In the genomic region with DNA sequence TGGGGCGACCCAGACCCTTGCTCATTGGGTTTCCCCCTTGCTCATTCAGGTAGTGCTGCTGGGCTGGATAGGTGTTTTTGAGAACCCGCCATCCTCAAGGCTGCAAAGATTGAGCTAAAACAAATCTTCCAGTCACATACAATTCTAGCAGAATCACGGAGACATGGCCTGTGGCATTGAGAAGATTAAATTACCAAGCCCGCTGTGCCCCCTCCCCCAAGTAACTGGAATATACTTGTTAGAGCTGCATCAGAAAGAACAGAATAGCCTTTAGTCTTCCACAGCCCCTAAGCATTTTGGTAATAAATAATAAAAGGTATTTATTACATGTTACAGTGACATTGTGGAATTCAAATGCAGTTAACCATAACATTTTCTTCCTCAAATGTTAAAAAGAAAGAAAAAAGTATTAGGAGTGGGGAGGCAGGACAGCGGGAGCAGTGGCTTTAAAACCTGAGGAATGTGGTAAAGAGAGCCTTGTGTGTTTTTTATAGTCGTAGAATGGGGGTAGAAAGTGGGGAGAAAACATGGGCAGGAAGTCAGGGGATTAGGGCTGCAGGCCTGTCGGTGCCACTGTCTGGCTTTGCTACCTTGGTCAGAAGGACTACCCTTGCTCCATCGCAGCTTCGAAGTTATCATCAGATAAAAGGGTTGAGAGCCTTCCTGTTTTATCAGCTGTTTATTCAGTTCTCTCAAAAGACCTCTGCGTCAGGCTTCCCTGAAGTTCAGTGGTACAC, we compare ENCODE assay signal across 22 cellular contexts.
DNase-seq lines count a peak whose midpoint lies in the region; ATAC-seq and TF ChIP-seq lines count a peak whose summit lies in the region.
"Had no signal": no experiment of that assay in that cellular context is flagged by ENCODE, and none has a peak within 500 bp of the region (broad histone marks: within the 10 kb centered on the region; RNA-seq: fewer than 3 reads in every experiment).

No MANE protein-coding gene starts in this region.

- peaks cover 6% of the 10 kb centered on the region for H3K36me3 Mint-ChIP-seq in endothelial cell (ENCODE audit: low read depth, unreplicated experiment)
- no peaks in the 10 kb centered on the region for H3K36me3 Mint-ChIP-seq in activated naive CD4-positive, alpha-beta T cell treated with anti-CD3 and anti-CD28 coated beads, Interleukin-2, amount 10 ng/mL, durations not matched to agents 7 days and 5 days
- H3K36me3 Mint-ChIP-seq: activated naive CD8-positive, alpha-beta T cell treated with anti-CD3 and anti-CD28 coated beads, Interleukin-2, amount 10 ng/mL, durations not matched to agents 7 days and 5 days; stimulated activated effector memory CD8-positive, alpha-beta T cell treated with anti-CD3 and anti-CD28 coated beads, Interleukin-12 subunit alpha, Interleukin-12 subunit beta, amount 100 ng/mL, for 72 hours had no signal

- intact Hi-C loops in head of caudate nucleus (cut with DNase I) (no loop called here), left cardiac atrium (cut with DNase I) (no loop called here)

- no peaks in the 10 kb centered on the region for H3K9me3 Mint-ChIP-seq in endothelial cell (ENCODE audit: unreplicated experiment)
- peaks cover 2% of the 10 kb centered on the region for H3K9me3 Mint-ChIP-seq in activated naive CD4-positive, alpha-beta T cell treated with anti-CD3 and anti-CD28 coated beads, Interleukin-2, amount 10 ng/mL, durations not matched to agents 7 days and 5 days
- H3K9me3 Mint-ChIP-seq: activated CD8-positive, alpha-beta T cell treated with anti-CD3 and anti-CD28 coated beads for 36 hours; activated naive CD8-positive, alpha-beta T cell treated with anti-CD3 and anti-CD28 coated beads, Interleukin-2, amount 10 ng/mL, durations not matched to agents 7 days and 5 days had no signal

- TF ChIP-seq CTCF in endothelial cell (IDR thresholded peaks at IDR 0.05; ENCODE audit: unreplicated experiment) = no peak
- TF ChIP-seq CTCF in retinal pigment epithelial cell (conservative IDR thresholded peaks at IDR 0.05; ENCODE audit: low read depth, low read length) = no peak

- H3K4me1 Mint-ChIP-seq in endothelial cell (ENCODE audit: unreplicated experiment) = peaks cover 25% of the 10 kb centered on the region
- H3K4me1 Mint-ChIP-seq in activated naive CD4-positive, alpha-beta T cell treated with anti-CD3 and anti-CD28 coated beads, Interleukin-2, amount 10 ng/mL, durations not matched to agents 7 days and 5 days = no peaks in the 10 kb centered on the region
- H3K4me1 Mint-ChIP-seq: stimulated activated effector memory CD8-positive, alpha-beta T cell treated with anti-CD3 and anti-CD28 coated beads, Interleukin-12 subunit alpha, Interleukin-12 subunit beta, amount 100 ng/mL, for 72 hours had no signal

- peak overlapping the region; percentile 73 for H3K4me3 Mint-ChIP-seq in endothelial cell (ENCODE audit: unreplicated experiment)
- H3K4me3 Mint-ChIP-seq in activated naive CD4-positive, alpha-beta T cell treated with anti-CD3 and anti-CD28 coated beads, Interleukin-2, amount 10 ng/mL, durations not matched to agents 7 days and 5 days = no peak overlapping the region
- H3K4me3 Mint-ChIP-seq: activated CD8-positive, alpha-beta T cell treated with anti-CD3 and anti-CD28 coated beads for 36 hours; activated naive CD8-positive, alpha-beta T cell treated with anti-CD3 and anti-CD28 coated beads, Interleukin-2, amount 10 ng/mL, durations not matched to agents 7 days and 5 days; stimulated activated effector memory CD8-positive, alpha-beta T cell treated with anti-CD3 and anti-CD28 coated beads, Interleukin-12 subunit alpha, Interleukin-12 subunit beta, amount 100 ng/mL, for 72 hours had no signal

- peak; percentile 69 for DNase-seq in ELF-1 (ENCODE audit: low read depth, low spot score)
- peak; percentile 79 for DNase-seq in M059J (ENCODE audit: low read depth)
- DNase-seq in endothelial cell (ENCODE audit: low spot score) = no peak
- DNase-seq in retinal pigment epithelial cell (ENCODE audit: low read depth) = peak; percentile 58
- DNase-seq in head of caudate nucleus = no peak
- no peak for DNase-seq in left cardiac atrium
- DNase-seq in activated naive CD4-positive, alpha-beta T cell treated with anti-CD3 and anti-CD28 coated beads, Interleukin-2, amount 10 ng/mL, durations not matched to agents 7 days and 5 days = no peak
- DNase-seq: activated CD8-positive, alpha-beta T cell treated with anti-CD3 and anti-CD28 coated beads for 36 hours; activated naive CD8-positive, alpha-beta T cell treated with anti-CD3 and anti-CD28 coated beads, Interleukin-2, amount 10 ng/mL, durations not matched to agents 7 days and 5 days; activated T-cell treated with anti-CD3 and anti-CD28 coated beads, Interleukin-2, amount 50 U/mL, for 48 hours; BE2C; central memory CD4-positive, alpha-beta T cell; GM23248; MV-4-11; NCI-H2081; NCI-H69; PC-9; posterior cingulate gyrus; spleen had no signal

- peak overlapping the region; percentile 80 for H3K27ac Mint-ChIP-seq in endothelial cell (ENCODE audit: unreplicated experiment)
- no peak overlapping the region for H3K27ac Mint-ChIP-seq in activated naive CD4-positive, alpha-beta T cell treated with anti-CD3 and anti-CD28 coated beads, Interleukin-2, amount 10 ng/mL, durations not matched to agents 7 days and 5 days
- H3K27ac Mint-ChIP-seq: activated CD8-positive, alpha-beta T cell treated with anti-CD3 and anti-CD28 coated beads for 36 hours; activated naive CD8-positive, alpha-beta T cell treated with anti-CD3 and anti-CD28 coated beads, Interleukin-2, amount 10 ng/mL, durations not matched to agents 7 days and 5 days; stimulated activated effector memory CD8-positive, alpha-beta T cell treated with anti-CD3 and anti-CD28 coated beads, Interleukin-12 subunit alpha, Interleukin-12 subunit beta, amount 100 ng/mL, for 72 hours had no signal

- CTCF ChIA-PET in activated naive CD4-positive, alpha-beta T cell treated with anti-CD3 and anti-CD28 coated beads, Interleukin-2, amount 10 ng/mL, durations not matched to agents 7 days and 5 days (lab: Charles Lee) = no interaction called here

- ATAC-seq in GM19351 (IDR thresholded peaks at IDR 0.05; ENCODE audit: unreplicated experiment) = no peak
- ATAC-seq in left cardiac atrium = no peak
- ATAC-seq: activated CD8-positive, alpha-beta T cell treated with anti-CD3 and anti-CD28 coated beads for 36 hours; stimulated activated effector memory CD8-positive, alpha-beta T cell treated with anti-CD3 and anti-CD28 coated beads, Interleukin-12 subunit alpha, Interleukin-12 subunit beta, amount 100 ng/mL, for 72 hours had no signal

- peaks cover 2% of the 10 kb centered on the region for H3K27me3 Mint-ChIP-seq in endothelial cell (ENCODE audit: unreplicated experiment)
- H3K27me3 Mint-ChIP-seq in activated naive CD4-positive, alpha-beta T cell treated with anti-CD3 and anti-CD28 coated beads, Interleukin-2, amount 10 ng/mL, durations not matched to agents 7 days and 5 days = no peaks in the 10 kb centered on the region
- H3K27me3 Mint-ChIP-seq: activated CD8-positive, alpha-beta T cell treated with anti-CD3 and anti-CD28 coated beads for 36 hours had no signal

- no peak overlapping the region for H3K4me3 ChIP-seq in retinal pigment epithelial cell (ENCODE audit: low read length)
- H3K4me3 ChIP-seq: GM23248, PC-9, spleen, tibial nerve had no signal

Comparison
In these comparisons a context has a peak if more than half of its experiments do, and no peak if none do; other contexts are left out.
1. DNase-seq: peak in ELF-1 (single experiment), M059J (single experiment) and retinal pigment epithelial cell (single experiment); none in endothelial cell (single experiment), head of caudate nucleus (0 of 42), left cardiac atrium (single experiment) and activated naive CD4-positive, alpha-beta T cell treated with anti-CD3 and anti-CD28 coated beads, Interleukin-2, amount 10 ng/mL, durations not matched to agents 7 days and 5 days (single experiment).